Comparison of ENCODE assay signal across 1 cellular context in genomic region chr19:21020298-21021227, GRCh38.
TF ChIP-seq lines count a peak whose summit lies in the region.

Gene ZNF430 (plus strand): TSS chr19:21020657. CDS start chr19:21020801, 144 bp downstream.

TF ChIP-seq in HepG2, 621 proteins besides CTCF, POLR2A, EP300 and RAD21 (continued from another document and continues in another):
- TF ChIP-seq UBTF (CRISPR knock-in tag; IDR thresholded peaks at IDR 0.05) (peak; percentile 53; the same call in 1 of the 2 replicates), USF2 (IDR thresholded peaks at IDR 0.05; ENCODE audit: low read depth, low read length) (no peak), USF2 (CRISPR knock-in tag; IDR thresholded peaks at IDR 0.05; ENCODE audit: borderline replicate concordance) (no peak), ZNF580 (CRISPR knock-in tag; IDR thresholded peaks at IDR 0.05; ENCODE audit: borderline replicate concordance, low read depth) (no peak), EZH2 (conservative IDR thresholded peaks at IDR 0.05; ENCODE audit: low read depth, low read length) (no peak), MXD4 (CRISPR knock-in tag; IDR thresholded peaks at IDR 0.05) (0 out of 2 replicates have a peak, but pooled peaks have one; percentile 38), NPAS2 (CRISPR knock-in tag; IDR thresholded peaks at IDR 0.05; ENCODE audit: borderline replicate concordance) (no peak), FOXA1 (IDR thresholded peaks at IDR 0.05) (no peak), FOXA1 (CRISPR knock-in tag; IDR thresholded peaks at IDR 0.05) (no peak), ZNF337 (CRISPR knock-in tag; IDR thresholded peaks at IDR 0.05; ENCODE audit: borderline replicate concordance, low read depth) (no peak), ZBED4 (CRISPR knock-in tag; IDR thresholded peaks at IDR 0.05; ENCODE audit: borderline replicate concordance) (no peak), CERS6 (CRISPR knock-in tag; IDR thresholded peaks at IDR 0.05) (no peak), NFE2L1 (CRISPR knock-in tag; IDR thresholded peaks at IDR 0.05; ENCODE audit: borderline replicate concordance) (no peak), ZNF687 (CRISPR knock-in tag; IDR thresholded peaks at IDR 0.05) (peak; percentile 72), ZNF749 (CRISPR knock-in tag; IDR thresholded peaks at IDR 0.05; ENCODE audit: borderline replicate concordance) (peak; percentile 35; the same call in 1 of the 2 replicates), ZNF3 (CRISPR knock-in tag; IDR thresholded peaks at IDR 0.05) (no peak), ZNF30 (CRISPR knock-in tag; IDR thresholded peaks at IDR 0.05) (no peak), ZNF674 (CRISPR knock-in tag; IDR thresholded peaks at IDR 0.05; ENCODE audit: low read depth) (no peak), TBX3 (IDR thresholded peaks at IDR 0.05; ENCODE audit: borderline replicate concordance) (no peak), ATF5 (CRISPR knock-in tag; IDR thresholded peaks at IDR 0.05; ENCODE audit: low read depth) (no peak), ZFYVE20 (CRISPR knock-in tag; IDR thresholded peaks at IDR 0.05; ENCODE audit: borderline replicate concordance, low read depth) (no peak), NFKB2 (CRISPR knock-in tag; IDR thresholded peaks at IDR 0.05; ENCODE audit: borderline replicate concordance) (peak; percentile 47; the same call in 1 of the 2 replicates), NFRKB (IDR thresholded peaks at IDR 0.05) (no peak), ZNF263 (CRISPR knock-in tag; IDR thresholded peaks at IDR 0.05) (0 out of 2 replicates have a peak, but pooled peaks have one; percentile 40), PAF1 (CRISPR knock-in tag; IDR thresholded peaks at IDR 0.05) (no peak), ZBTB1 (CRISPR knock-in tag; IDR thresholded peaks at IDR 0.05; ENCODE audit: borderline replicate concordance) (no peak), POLR2G (IDR thresholded peaks at IDR 0.05; ENCODE audit: low read depth, low read length) (peak; percentile 82), ZNF567 (CRISPR knock-in tag; IDR thresholded peaks at IDR 0.05; ENCODE audit: borderline replicate concordance) (no peak), ETS1 (CRISPR knock-in tag; IDR thresholded peaks at IDR 0.05) (no peak), KIAA2018 (CRISPR knock-in tag; IDR thresholded peaks at IDR 0.05; ENCODE audit: borderline replicate concordance) (no peak)
